14 cellular contexts compared by ENCODE assay signal in the genomic region with DNA sequence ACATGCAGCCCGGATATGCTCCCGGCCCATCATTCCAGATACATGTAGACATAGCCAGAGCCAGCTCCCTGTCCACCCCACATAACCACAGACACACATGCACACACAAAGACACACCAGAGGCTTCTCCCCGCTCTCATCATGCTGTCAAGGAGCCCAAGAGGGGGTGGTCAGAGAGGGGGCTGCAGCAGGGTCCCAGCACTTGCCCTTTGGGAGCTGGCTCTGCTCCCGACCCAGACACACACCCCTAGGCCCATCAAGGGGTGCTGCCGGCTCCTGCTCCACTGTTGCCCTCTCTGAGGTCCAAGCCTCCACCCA. TPM values are rescaled to one million over a fixed set of nuclear protein-coding genes. Genes with fewer than 3 reads are reported as not detected.
DNase-seq lines count a peak whose midpoint lies in the region; ATAC-seq and TF ChIP-seq lines count a peak whose summit lies in the region.
"Had no signal": no experiment of that assay in that cellular context is flagged by ENCODE, and none has a peak within 500 bp of the region (broad histone marks: within the 10 kb centered on the region; RNA-seq: fewer than 3 reads in every experiment).

No MANE protein-coding gene starts in this region.

- H3K27me3 ChIP-seq in mesenchymal stem cell (ENCODE audit: control insufficient read depth in 1 of 2, insufficient read depth in 1 of 2, low read length in 2 of 2) (peaks cover 0 to 15% of the 10 kb centered on the region in 2 experiments), thyroid gland (no peaks in the 10 kb centered on the region)

- H3K27ac ChIP-seq in cingulate gyrus (ENCODE audit: low read depth, low read length) (peak overlapping the region; percentile 34), mesenchymal stem cell (ENCODE audit: low read length, poor library complexity, severe bottlenecking) (no peak overlapping the region), thyroid gland (peak overlapping the region; percentile 81 to 91 (median 85))
- H3K27ac ChIP-seq: tibial artery had no signal

- H2BK12ac ChIP-seq in mesenchymal stem cell (ENCODE audit: low read length in 2 of 2), result peak overlapping the region in 1 of 2 experiments; percentile 59

- H3K27ac Mint-ChIP-seq in activated T-cell treated with anti-CD3 and anti-CD28 coated beads, Interleukin-2, amount 50 U/mL, for 24 hours, result no peak overlapping the region
- H3K27ac Mint-ChIP-seq: activated naive CD4-positive, alpha-beta T cell treated with anti-CD3 and anti-CD28 coated beads, Interleukin-2, amount 50 U/mL, for 24 hours had no signal

- peak overlapping the region; percentile 11 for H4K91ac ChIP-seq in mesenchymal stem cell (ENCODE audit: low read length)

- intact Hi-C loops in thyroid gland (cut with DNase I), result no loop called here

- H3K9me3 Mint-ChIP-seq in activated T-cell treated with anti-CD3 and anti-CD28 coated beads, Interleukin-2, amount 50 U/mL, for 4 hours, result no peaks in the 10 kb centered on the region
- H3K9me3 Mint-ChIP-seq in activated T-cell treated with anti-CD3 and anti-CD28 coated beads, Interleukin-2, amount 50 U/mL, for 24 hours, result no peaks in the 10 kb centered on the region
- H3K9me3 Mint-ChIP-seq: activated naive CD4-positive, alpha-beta T cell treated with anti-CD3 and anti-CD28 coated beads, Interleukin-2, amount 50 U/mL, for 24 hours had no signal

- no peaks in the 10 kb centered on the region for H3K36me3 Mint-ChIP-seq in activated T-cell treated with anti-CD3 and anti-CD28 coated beads, Interleukin-2, amount 50 U/mL, for 4 hours (ENCODE audit: insufficient read depth)
- no peaks in the 10 kb centered on the region for H3K36me3 Mint-ChIP-seq in activated T-cell treated with anti-CD3 and anti-CD28 coated beads, Interleukin-2, amount 50 U/mL, for 24 hours (ENCODE audit: low read depth)
- H3K36me3 Mint-ChIP-seq: activated naive CD4-positive, alpha-beta T cell treated with anti-CD3 and anti-CD28 coated beads, Interleukin-2, amount 50 U/mL, for 24 hours had no signal

- H2BK5ac ChIP-seq in mesenchymal stem cell (ENCODE audit: low read depth, low read length, poor library complexity, severe bottlenecking), result no peak overlapping the region

- TF ChIP-seq POLR2A in thyroid gland (IDR thresholded peaks at IDR 0.05), result no peak

- no peak for TF ChIP-seq CTCF in thyroid gland (IDR thresholded peaks at IDR 0.05)

- no peak overlapping the region for H3K23ac ChIP-seq in mesenchymal stem cell (ENCODE audit: low read length in 2 of 2)

- H3K4ac ChIP-seq in mesenchymal stem cell (ENCODE audit: low read depth in 1 of 2, low read length in 2 of 2), result peak overlapping the region in 1 of 2 experiments; percentile 35

- H3K4me3 Mint-ChIP-seq in activated T-cell treated with anti-CD3 and anti-CD28 coated beads, Interleukin-2, amount 50 U/mL, for 4 hours, result peak overlapping the region; percentile 8
- no peak overlapping the region for H3K4me3 Mint-ChIP-seq in activated T-cell treated with anti-CD3 and anti-CD28 coated beads, Interleukin-2, amount 50 U/mL, for 24 hours
- H3K4me3 Mint-ChIP-seq: activated naive CD4-positive, alpha-beta T cell treated with anti-CD3 and anti-CD28 coated beads, Interleukin-2, amount 50 U/mL, for 24 hours had no signal

- H2AK5ac ChIP-seq in mesenchymal stem cell (ENCODE audit: low read length, severe bottlenecking), result no peak overlapping the region

- peak overlapping the region; percentile 43 for H2AFZ ChIP-seq in mesenchymal stem cell (ENCODE audit: low read depth, low read length)

- peak overlapping the region in 1 of 2 experiments; percentile 44 for H3K18ac ChIP-seq in mesenchymal stem cell (ENCODE audit: low read depth in 1 of 2, low read length in 2 of 2)

- 91% methylated on average over 1 of the region's 5 CpGs for WGBS in mesenchymal stem cell
- WGBS in thyroid gland, 2 donors, result 32 to 61% methylated on average over 2 to 4 of the region's 5 CpGs

- H2BK15ac ChIP-seq in mesenchymal stem cell (ENCODE audit: low read depth, poor library complexity, severe bottlenecking), result no peak overlapping the region

- H4K8ac ChIP-seq in mesenchymal stem cell (ENCODE audit: low read length), result peak overlapping the region; percentile 77

- no peaks in the 10 kb centered on the region for H3K79me1 ChIP-seq in mesenchymal stem cell (replicated peaks; ENCODE audit: low read length, poor library complexity, severe bottlenecking)

- H3K4me2 ChIP-seq in mesenchymal stem cell (ENCODE audit: low read length, poor library complexity, severe bottlenecking), result no peak overlapping the region

- H3K4me1 Mint-ChIP-seq in activated T-cell treated with anti-CD3 and anti-CD28 coated beads, Interleukin-2, amount 50 U/mL, for 4 hours (ENCODE audit: low read depth), result peaks cover 44% of the 10 kb centered on the region
- H3K4me1 Mint-ChIP-seq in activated T-cell treated with anti-CD3 and anti-CD28 coated beads, Interleukin-2, amount 50 U/mL, for 24 hours (ENCODE audit: low read depth), result peaks cover 35% of the 10 kb centered on the region

- peaks cover 2% of the 10 kb centered on the region for H3K4me1 ChIP-seq in mesenchymal stem cell (ENCODE audit: control insufficient read depth, insufficient read depth, low read depth, low read length)
- peaks cover 55 to 63% of the 10 kb centered on the region in 2 donors for H3K4me1 ChIP-seq in thyroid gland

- H3K27me3 Mint-ChIP-seq in activated T-cell treated with anti-CD3 and anti-CD28 coated beads, Interleukin-2, amount 50 U/mL, for 4 hours (ENCODE audit: low read depth), result peaks cover 7% of the 10 kb centered on the region
- peaks cover 33% of the 10 kb centered on the region for H3K27me3 Mint-ChIP-seq in activated T-cell treated with anti-CD3 and anti-CD28 coated beads, Interleukin-2, amount 50 U/mL, for 24 hours

- no peaks in the 10 kb centered on the region for H3K9me3 ChIP-seq in mesenchymal stem cell (ENCODE audit: control insufficient read depth, low read length)
- H3K9me3 ChIP-seq in thyroid gland, result no peaks in the 10 kb centered on the region
- H3K9me3 ChIP-seq: tibial artery had no signal

- H3K36me3 ChIP-seq in mesenchymal stem cell (ENCODE audit: control insufficient read depth in 1 of 2, insufficient read depth in 2 of 2, low read depth in 1 of 2, low read length in 2 of 2) (no peaks in the 10 kb centered on the region), thyroid gland (no peaks in the 10 kb centered on the region)
- H3K36me3 ChIP-seq: tibial artery had no signal

- H3K9ac ChIP-seq in mesenchymal stem cell (ENCODE audit: low read length), result peak overlapping the region; percentile 53

- no peak overlapping the region for H3K4me3 ChIP-seq in mesenchymal stem cell (ENCODE audit: insufficient read depth in 1 of 2, low read depth in 1 of 2, low read length in 2 of 2)
- H3K4me3 ChIP-seq in thyroid gland (replicated peaks in 1 of 3), result no peak overlapping the region
- H3K4me3 ChIP-seq: tibial artery had no signal

- no peak for DNase-seq in activated T-cell treated with anti-CD3 and anti-CD28 coated beads, Interleukin-2, amount 50 U/mL, for 4 hours
- DNase-seq in activated T-cell treated with anti-CD3 and anti-CD28 coated beads, Interleukin-2, amount 50 U/mL, for 24 hours, result no peak
- no peak for DNase-seq in mesenchymal stem cell
- no peak for DNase-seq in thyroid gland
- no peak for DNase-seq in NCI-H2081 treated with DMSO at 0.1 percent for 48 hours (lab: John Stamatoyannopoulos, UW)
- DNase-seq in HT-29 (ENCODE audit: low spot score), result no peak
- DNase-seq: activated CD4-positive, alpha-beta T cell treated with anti-CD3 and anti-CD28 coated beads for 1 hour; GF-D8; NCI-H2081; stimulated activated CD4-positive, alpha-beta T cell treated with anti-CD3 and anti-CD28 coated beads, Interleukin-4, amount 100 ng/mL, for 24 hours; tibial artery had no signal

- no peak for ATAC-seq in activated T-cell treated with anti-CD3 and anti-CD28 coated beads, Interleukin-2, amount 50 U/mL, for 4 hours
- no peak for ATAC-seq in GM21717 (IDR thresholded peaks at IDR 0.05; ENCODE audit: unreplicated experiment)

- no peak overlapping the region for H3K14ac ChIP-seq in mesenchymal stem cell (ENCODE audit: low read length in 2 of 2)

- no peak overlapping the region for H2BK120ac ChIP-seq in mesenchymal stem cell (ENCODE audit: low read depth, low read length)

RNA-seq across cellular contexts. Expression of a gene that starts 2.6 kb away (rescaled TPM):
- total RNA-seq in activated T-cell treated with anti-CD3 and anti-CD28 coated beads, Interleukin-2, amount 50 U/mL, for 4 hours, result 1 to 10 TPM in 2 of 3 donors, under 1 TPM in 1; 0.96 to 3.4 (median 1.3) TPM
- polyA plus RNA-seq in mesenchymal stem cell (2013, experiment 1 of 2), result 0.07 TPM
- polyA plus RNA-seq in mesenchymal stem cell (2013, experiment 2 of 2), result 0.08 TPM
- total RNA-seq in thyroid gland, result 1 to 10 TPM; 1.4 to 2.0 (median 1.6) TPM
- total RNA-seq in HT-29 (2014; rRNA removed; shearing (Covaris generic)), result 0.52 and 0.56 TPM in 2 replicates

RNA-seq across cellular contexts. Expression of a gene that starts 58.9 kb away (rescaled TPM):
- total RNA-seq in activated T-cell treated with anti-CD3 and anti-CD28 coated beads, Interleukin-2, amount 50 U/mL, for 4 hours, result 100 to 1,000 TPM in 1 of 3 donors, 10 to 100 TPM in 2; 91.5 to 103 (median 99.4) TPM
- polyA plus RNA-seq in mesenchymal stem cell (2013, experiment 1 of 2), result 128 TPM
- 125 TPM for polyA plus RNA-seq in mesenchymal stem cell (2013, experiment 2 of 2)
- total RNA-seq in thyroid gland, result 10 to 100 TPM; 59.5 to 76.7 (median 62.5) TPM
- total RNA-seq in HT-29 (2014; rRNA removed; shearing (Covaris generic)), result 29.3 and 31.7 TPM in 2 replicates
